ENCODE assay signal across 20 cellular contexts in genomic region chr12:89801284-89801683, GRCh38.
"Had no signal": no experiment of that assay in that cellular context is flagged by ENCODE, and none has a peak within 500 bp of the region (broad histone marks: within the 10 kb centered on the region; RNA-seq: fewer than 3 reads in every experiment).

No MANE protein-coding gene starts in this region.

- H3K4me1 ChIP-seq: prostate gland, upper lobe of left lung had no signal

- DNase-seq: activated CD8-positive, alpha-beta memory T cell treated with anti-CD3 and anti-CD28 coated beads for 24 hours; activated CD8-positive, alpha-beta memory T cell treated with anti-CD3 and anti-CD28 coated beads, Interleukin-2, amount 50 U/mL, for 4 hours; activated T-cell treated with anti-CD3 and anti-CD28 coated beads, Interleukin-2, amount 50 U/mL, for 24 hours; aorta; effector CD4-positive, alpha-beta T cell; foreskin fibroblast; left colon; natural killer cell; ovary; stimulated activated CD4-positive, alpha-beta T cell treated with anti-CD3 and anti-CD28 coated beads, Interleukin-4, amount 100 ng/mL, for 24 hours; stimulated activated naive CD4-positive, alpha-beta T cell treated with Interleukin-2 at 50 U/mL for 16 hours; T1000; upper lobe of left lung; WERI-Rb-1 had no signal

- H3K4me3 ChIP-seq: ovary, prostate gland, upper lobe of left lung had no signal

- H3K4me1 Mint-ChIP-seq: activated T-helper 17 cell treated with anti-CD3 and anti-CD28 coated beads, Interleukin-2, amount 50 U/mL, for 72 hours; brain; natural killer cell had no signal

- H3K36me3 ChIP-seq: ovary, prostate gland, upper lobe of left lung, WERI-Rb-1 had no signal

- H3K9me3 ChIP-seq: ovary, prostate gland, upper lobe of left lung had no signal

- H3K27me3 ChIP-seq: ovary, upper lobe of left lung had no signal

- ATAC-seq: activated naive CD4-positive, alpha-beta T cell treated with anti-CD3 and anti-CD28 coated beads, Interleukin-2, amount 50 U/mL, for 72 hours; activated T-helper 17 cell treated with anti-CD3 and anti-CD28 coated beads, Interleukin-2, amount 50 U/mL, for 72 hours; left colon; natural killer cell had no signal

- H3K27me3 Mint-ChIP-seq: activated T-cell treated with anti-CD3 and anti-CD28 coated beads, Interleukin-2, amount 50 U/mL, for 24 hours; activated T-helper 17 cell treated with anti-CD3 and anti-CD28 coated beads, Interleukin-2, amount 50 U/mL, for 72 hours; brain; dendritic cell treated with granulocyte-macrophage colony-stimulating factor and Interleukin-4, amounts not matched to agents 40 ng/mL and 50 ng/mL, for 4 days had no signal

- H3K9me3 Mint-ChIP-seq: activated naive CD4-positive, alpha-beta T cell treated with anti-CD3 and anti-CD28 coated beads, Interleukin-2, amount 50 U/mL, for 72 hours; activated T-cell treated with anti-CD3 and anti-CD28 coated beads, Interleukin-2, amount 50 U/mL, for 24 hours; activated T-helper 17 cell treated with anti-CD3 and anti-CD28 coated beads, Interleukin-2, amount 50 U/mL, for 72 hours; dendritic cell treated with granulocyte-macrophage colony-stimulating factor and Interleukin-4, amounts not matched to agents 40 ng/mL and 50 ng/mL, for 4 days; natural killer cell; T-helper 1 cell treated with Interleukin-12 subunit alpha and Interleukin-12 subunit beta and Interleukin-4 antibody, amounts not matched to agents 30 μg/mL and 1 μg/mL, for 36 hours had no signal

- H3K27ac ChIP-seq: ovary, prostate gland, upper lobe of left lung, WERI-Rb-1 had no signal

- H3K36me3 Mint-ChIP-seq: activated naive CD4-positive, alpha-beta T cell treated with anti-CD3 and anti-CD28 coated beads, Interleukin-2, amount 50 U/mL, for 72 hours; brain; natural killer cell had no signal

- H3K27ac Mint-ChIP-seq: activated naive CD4-positive, alpha-beta T cell treated with anti-CD3 and anti-CD28 coated beads, Interleukin-2, amount 50 U/mL, for 72 hours; activated T-cell treated with anti-CD3 and anti-CD28 coated beads, Interleukin-2, amount 50 U/mL, for 24 hours; activated T-helper 17 cell treated with anti-CD3 and anti-CD28 coated beads, Interleukin-2, amount 50 U/mL, for 72 hours; brain; dendritic cell treated with granulocyte-macrophage colony-stimulating factor and Interleukin-4, amounts not matched to agents 40 ng/mL and 50 ng/mL, for 4 days; natural killer cell; T-helper 1 cell treated with Interleukin-12 subunit alpha and Interleukin-12 subunit beta and Interleukin-4 antibody, amounts not matched to agents 30 μg/mL and 1 μg/mL, for 36 hours had no signal

- H3K4me3 Mint-ChIP-seq: activated T-cell treated with anti-CD3 and anti-CD28 coated beads, Interleukin-2, amount 50 U/mL, for 24 hours; activated T-helper 17 cell treated with anti-CD3 and anti-CD28 coated beads, Interleukin-2, amount 50 U/mL, for 72 hours; brain; dendritic cell treated with granulocyte-macrophage colony-stimulating factor and Interleukin-4, amounts not matched to agents 40 ng/mL and 50 ng/mL, for 4 days; natural killer cell; T-helper 1 cell treated with Interleukin-12 subunit alpha and Interleukin-12 subunit beta and Interleukin-4 antibody, amounts not matched to agents 30 μg/mL and 1 μg/mL, for 36 hours had no signal
